In the genomic region with DNA sequence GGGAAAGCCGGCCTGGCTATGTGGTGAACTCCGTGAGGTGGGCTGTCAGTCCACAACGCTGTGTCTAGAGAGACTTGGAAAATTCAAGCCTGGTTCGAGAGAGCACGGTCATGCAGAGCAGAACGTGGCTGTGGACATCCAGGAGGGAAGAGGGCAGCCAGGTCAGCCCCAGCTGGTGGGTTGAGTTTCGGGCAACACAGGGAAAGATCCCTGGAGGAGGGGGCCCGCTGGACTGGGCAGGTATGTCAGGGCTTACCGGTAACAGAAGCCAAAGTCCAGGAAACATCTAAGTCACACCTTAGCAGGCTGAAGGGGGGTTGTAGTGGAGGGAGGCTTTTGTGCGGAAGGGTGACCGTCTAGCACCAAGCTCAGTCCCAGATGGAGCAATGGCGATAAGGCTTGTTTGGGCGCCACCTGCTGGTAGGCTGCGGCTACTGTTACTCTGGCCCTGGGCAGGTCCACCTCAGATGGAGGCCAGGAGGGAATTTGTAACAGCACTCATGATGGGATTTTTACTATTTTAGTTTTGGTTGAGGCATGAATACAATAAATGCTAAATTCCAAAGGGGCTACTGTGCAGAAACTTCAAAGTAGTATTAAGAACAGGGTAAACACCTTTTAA, we compare ENCODE assay signal across 8 cellular contexts.
DNase-seq lines count a peak whose midpoint lies in the region; ATAC-seq and TF ChIP-seq lines count a peak whose summit lies in the region.

No MANE protein-coding gene starts in this region.

- no peak overlapping the region for H3K27ac Mint-ChIP-seq in activated T-cell treated with anti-CD3 and anti-CD28 coated beads, Interleukin-2, amount 50 U/mL, for 24 hours
- no peak overlapping the region for H3K27ac Mint-ChIP-seq in neural crest cell (ENCODE audit: unreplicated experiment)

- DNase-seq in DMS79 (lab: John Stamatoyannopoulos, UW): peak; percentile 5
- DNase-seq in HT-29 (ENCODE audit: low spot score): peak; percentile 83
- DNase-seq in OCI-M1 (lab: John Stamatoyannopoulos, UW): peak; percentile 84
- DNase-seq in activated T-cell treated with anti-CD3 and anti-CD28 coated beads, Interleukin-2, amount 50 U/mL, for 24 hours: peak; percentile 82
- peak; percentile 53 for DNase-seq in fibroblast of peridontal ligament (ENCODE audit: extremely low read depth)
- DNase-seq in neural crest cell (ENCODE audit: low read depth, low spot score): peak; percentile 92
- DNase-seq in stomach: peak; percentile 75

- H3K4me3 ChIP-seq in stomach: no peak overlapping the region

- no peak for TF ChIP-seq POLR2A in stomach (IDR thresholded peaks at IDR 0.05)

- H3K9me3 ChIP-seq in stomach: no peaks in the 10 kb centered on the region

- H3K9me3 Mint-ChIP-seq in activated T-cell treated with anti-CD3 and anti-CD28 coated beads, Interleukin-2, amount 50 U/mL, for 24 hours: no peaks in the 10 kb centered on the region
- H3K9me3 Mint-ChIP-seq in neural crest cell: no peaks in the 10 kb centered on the region

- no peaks in the 10 kb centered on the region for H3K27me3 Mint-ChIP-seq in activated T-cell treated with anti-CD3 and anti-CD28 coated beads, Interleukin-2, amount 50 U/mL, for 24 hours
- no peaks in the 10 kb centered on the region for H3K27me3 Mint-ChIP-seq in neural crest cell (ENCODE audit: low read depth)

- 39 to 44% (median 43%) methylated on average over 13 to 14 of the region's 14 CpGs for WGBS in stomach, 5 donors

- no peaks in the 10 kb centered on the region for H3K36me3 ChIP-seq in stomach

- no peak for TF ChIP-seq EP300 in stomach (IDR thresholded peaks at IDR 0.05)

- H3K27me3 ChIP-seq in stomach: no peaks in the 10 kb centered on the region

- no peaks in the 10 kb centered on the region for H3K4me1 Mint-ChIP-seq in activated T-cell treated with anti-CD3 and anti-CD28 coated beads, Interleukin-2, amount 50 U/mL, for 24 hours (ENCODE audit: low read depth)
- peaks cover 4% of the 10 kb centered on the region for H3K4me1 Mint-ChIP-seq in neural crest cell

- no peaks in the 10 kb centered on the region for H3K4me1 ChIP-seq in stomach

- peak; percentile 94 for ATAC-seq in GM21515 (IDR thresholded peaks at IDR 0.05; ENCODE audit: unreplicated experiment)

- intact Hi-C loops in stomach (cut with DNase I; ENCODE audit: low total_unique reads): no loop called here

- no peak overlapping the region for H3K27ac ChIP-seq in stomach

- no peaks in the 10 kb centered on the region for H3K36me3 Mint-ChIP-seq in activated T-cell treated with anti-CD3 and anti-CD28 coated beads, Interleukin-2, amount 50 U/mL, for 24 hours (ENCODE audit: low read depth)
- H3K36me3 Mint-ChIP-seq in neural crest cell (ENCODE audit: low read depth): no peaks in the 10 kb centered on the region

- H3K4me3 Mint-ChIP-seq in activated T-cell treated with anti-CD3 and anti-CD28 coated beads, Interleukin-2, amount 50 U/mL, for 24 hours: no peak overlapping the region
- no peak overlapping the region for H3K4me3 Mint-ChIP-seq in neural crest cell

- TF ChIP-seq CTCF in neural crest cell (conservative IDR thresholded peaks at IDR 0.05) (peak; percentile 94), stomach (IDR thresholded peaks at IDR 0.05) (peak in 5 of 7 experiments; percentile 71 to 94 (median 90))

Comparison
In these comparisons a context has a peak if more than half of its experiments do, and no peak if none do; other contexts are left out.
1. DNase-seq: peak in every context shown above with its lines; median percentile 92 in neural crest cell; 84 in OCI-M1; 83 in HT-29; 82 in activated T-cell treated with anti-CD3 and anti-CD28 coated beads, Interleukin-2, amount 50 U/mL, for 24 hours; 75 in stomach; 53 in fibroblast of peridontal ligament; 5 in DMS79.